ENCODE assay signal across 8 cellular contexts in genomic region chr1:6393400-6394187, GRCh38. TPM values are rescaled to one million over a fixed set of nuclear protein-coding genes. Genes with fewer than 3 reads are reported as not detected.
DNase-seq lines count a peak whose midpoint lies in the region; ATAC-seq and TF ChIP-seq lines count a peak whose summit lies in the region.

Gene ACOT7 (minus strand): TSS chr1:6393767. CDS start chr1:6393399, 368 bp downstream.

- peak within 1 kb of the TSS; percentile 94 for H3K27ac Mint-ChIP-seq in activated naive CD8-positive, alpha-beta T cell treated with anti-CD3 and anti-CD28 coated beads, Interleukin-2, amount 50 U/mL, for 24 hours

- H3K9me3 ChIP-seq in upper lobe of right lung = no peaks in the 10 kb centered on the region

- peak within 1 kb of the TSS; percentile 84 for H3K4me3 Mint-ChIP-seq in activated naive CD8-positive, alpha-beta T cell treated with anti-CD3 and anti-CD28 coated beads, Interleukin-2, amount 50 U/mL, for 24 hours

- H3K27me3 Mint-ChIP-seq in activated naive CD8-positive, alpha-beta T cell treated with anti-CD3 and anti-CD28 coated beads, Interleukin-2, amount 50 U/mL, for 24 hours = no peaks in the 10 kb centered on the region

- DNase-seq in NCI-H1092 (lab: John Stamatoyannopoulos, UW) (peak; percentile 96), SW480 (ENCODE audit: low spot score) (peak; percentile 91), cardiac septum (ENCODE audit: low spot score) (peak; percentile 93), posterior vena cava (ENCODE audit: low spot score) (peak; percentile 95), upper lobe of right lung (peak; percentile 95)
- peak; percentile 93 for DNase-seq in activated naive CD8-positive, alpha-beta T cell treated with anti-CD3 and anti-CD28 coated beads, Interleukin-2, amount 50 U/mL, for 24 hours

- peak within 1 kb of the TSS; percentile 98 for H3K27ac ChIP-seq in upper lobe of right lung

- H3K4me1 Mint-ChIP-seq in activated naive CD8-positive, alpha-beta T cell treated with anti-CD3 and anti-CD28 coated beads, Interleukin-2, amount 50 U/mL, for 24 hours = peaks cover 26% of the 10 kb centered on the region

- peak within 1 kb of the TSS; percentile 65 for H3K4me3 ChIP-seq in upper lobe of right lung

- H3K27me3 ChIP-seq in upper lobe of right lung = no peaks in the 10 kb centered on the region

- peaks cover 13% of the 10 kb centered on the region for H3K4me1 ChIP-seq in upper lobe of right lung

- no peaks in the 10 kb centered on the region for H3K9me3 Mint-ChIP-seq in activated naive CD8-positive, alpha-beta T cell treated with anti-CD3 and anti-CD28 coated beads, Interleukin-2, amount 50 U/mL, for 24 hours

- ATAC-seq in HG02610 (IDR thresholded peaks at IDR 0.05; ENCODE audit: unreplicated experiment) (peak; percentile 82), upper lobe of right lung (peak; percentile 98)
- peak; percentile 88 for ATAC-seq in activated naive CD8-positive, alpha-beta T cell treated with anti-CD3 and anti-CD28 coated beads, Interleukin-2, amount 50 U/mL, for 24 hours

- intact Hi-C loops in cardiac septum (cut with DNase I) (loop anchor here (5.0 kb wide), 2 partner anchors 36 to 196 kb away; partner anchors contain the start of gene RPL22), posterior vena cava (cut with DNase I) (no loop called here), upper lobe of right lung (cut with DNase I) (no loop called here)

- no peaks in the 10 kb centered on the region for H3K36me3 ChIP-seq in upper lobe of right lung

- H3K36me3 Mint-ChIP-seq in activated naive CD8-positive, alpha-beta T cell treated with anti-CD3 and anti-CD28 coated beads, Interleukin-2, amount 50 U/mL, for 24 hours (ENCODE audit: low read depth) = no peaks in the 10 kb centered on the region

- 0 out of 3 replicates have a peak, but pooled peaks have one; percentile 7 for TF ChIP-seq CTCF in GM12872 (IDR thresholded peaks at IDR 0.05; ENCODE audit: insufficient read depth, low read depth, low read length)
- peak; percentile 7 for TF ChIP-seq CTCF in upper lobe of right lung (IDR thresholded peaks at IDR 0.05)

RNA-seq across cellular contexts. Expression of gene ACOT7, which starts in this region (rescaled TPM):
- total RNA-seq in cardiac septum = 13.8 TPM
- 10 to 100 TPM; 17.6 to 26.5 TPM for total RNA-seq in posterior vena cava
- 22.8 TPM for total RNA-seq in upper lobe of right lung

Comparison
In these comparisons a context has a peak if more than half of its experiments do, and no peak if none do; other contexts are left out.
1. Peak in every context shown above with its lines: DNase-seq, ATAC-seq, H3K4me3 ChIP-seq and H3K27ac ChIP-seq.